ENCODE assay signal across 1 cellular context in the genomic region with DNA sequence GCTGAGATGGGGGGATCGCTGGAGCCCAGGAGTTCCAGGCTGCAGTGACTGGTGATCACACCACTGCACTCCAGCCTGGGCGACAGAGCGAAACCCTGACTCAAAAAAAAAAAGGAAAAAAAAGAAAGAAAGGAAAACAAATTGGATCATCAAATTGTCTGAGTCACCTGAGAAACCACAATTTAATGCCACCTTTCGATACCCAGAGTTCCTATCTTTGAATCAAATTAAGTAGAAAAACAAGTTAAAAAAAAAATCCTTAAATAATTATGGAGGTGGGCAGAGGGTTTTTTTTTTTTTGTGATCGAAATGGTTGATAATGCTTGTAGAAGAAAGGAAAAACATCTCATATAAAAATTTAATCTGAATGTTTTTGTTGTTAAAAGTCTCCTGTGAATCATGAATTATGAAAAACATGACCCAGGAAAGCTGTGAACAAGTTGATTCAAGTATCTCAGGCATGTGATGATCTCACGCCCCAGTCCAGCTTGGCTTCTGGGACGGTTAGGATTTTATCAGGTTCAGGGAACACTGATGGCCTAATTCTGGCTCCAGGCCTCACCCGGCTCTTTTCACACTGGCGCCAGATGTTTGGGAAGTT.
A peak's percentile ranks its signal among the peaks of the same experiment; 100 is the strongest.
TF ChIP-seq lines count a peak whose summit lies in the region.

No MANE protein-coding gene starts in this region.

TF ChIP-seq in HEK293, 187 proteins besides CTCF, POLR2A, EP300 and RAD21 (continued from another document):
- no peak for TF ChIP-seq ZNF214 (tag by site-specific recombination; IDR thresholded peaks at IDR 0.05; ENCODE audit: borderline replicate concordance)
- TF ChIP-seq ZNF335 (tag by site-specific recombination; conservative IDR thresholded peaks at IDR 0.05): 0 out of 2 replicates have a peak, but pooled peaks have one; percentile 29
- TF ChIP-seq ZNF521 (tag by site-specific recombination; IDR thresholded peaks at IDR 0.05): no peak
- TF ChIP-seq, protein P1, sequence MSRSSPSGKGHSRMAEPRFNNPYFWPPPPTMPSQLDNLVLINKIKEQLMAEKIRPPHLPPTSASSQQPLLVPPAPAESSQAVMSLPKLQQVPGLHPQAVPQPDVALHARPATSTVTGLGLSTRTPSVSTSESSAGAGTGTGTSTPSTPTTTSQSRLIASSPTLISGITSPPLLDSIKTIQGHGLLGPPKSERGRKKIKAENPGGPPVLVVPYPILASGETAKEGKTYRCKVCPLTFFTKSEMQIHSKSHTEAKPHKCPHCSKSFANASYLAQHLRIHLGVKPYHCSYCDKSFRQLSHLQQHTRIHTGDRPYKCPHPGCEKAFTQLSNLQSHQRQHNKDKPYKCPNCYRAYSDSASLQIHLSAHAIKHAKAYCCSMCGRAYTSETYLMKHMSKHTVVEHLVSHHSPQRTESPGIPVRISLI (tag by site-specific recombination; IDR thresholded peaks at IDR 0.05): peak; percentile 81
- no peak for TF ChIP-seq GLI4 (tag by site-specific recombination; IDR thresholded peaks at IDR 0.05)
- no peak for TF ChIP-seq ZNF555 (tag by site-specific recombination; conservative IDR thresholded peaks at IDR 0.05)
- TF ChIP-seq ZNF660 (tag by site-specific recombination; IDR thresholded peaks at IDR 0.05): no peak; the same call in 1 of the 2 replicates
- TF ChIP-seq, protein P2, sequence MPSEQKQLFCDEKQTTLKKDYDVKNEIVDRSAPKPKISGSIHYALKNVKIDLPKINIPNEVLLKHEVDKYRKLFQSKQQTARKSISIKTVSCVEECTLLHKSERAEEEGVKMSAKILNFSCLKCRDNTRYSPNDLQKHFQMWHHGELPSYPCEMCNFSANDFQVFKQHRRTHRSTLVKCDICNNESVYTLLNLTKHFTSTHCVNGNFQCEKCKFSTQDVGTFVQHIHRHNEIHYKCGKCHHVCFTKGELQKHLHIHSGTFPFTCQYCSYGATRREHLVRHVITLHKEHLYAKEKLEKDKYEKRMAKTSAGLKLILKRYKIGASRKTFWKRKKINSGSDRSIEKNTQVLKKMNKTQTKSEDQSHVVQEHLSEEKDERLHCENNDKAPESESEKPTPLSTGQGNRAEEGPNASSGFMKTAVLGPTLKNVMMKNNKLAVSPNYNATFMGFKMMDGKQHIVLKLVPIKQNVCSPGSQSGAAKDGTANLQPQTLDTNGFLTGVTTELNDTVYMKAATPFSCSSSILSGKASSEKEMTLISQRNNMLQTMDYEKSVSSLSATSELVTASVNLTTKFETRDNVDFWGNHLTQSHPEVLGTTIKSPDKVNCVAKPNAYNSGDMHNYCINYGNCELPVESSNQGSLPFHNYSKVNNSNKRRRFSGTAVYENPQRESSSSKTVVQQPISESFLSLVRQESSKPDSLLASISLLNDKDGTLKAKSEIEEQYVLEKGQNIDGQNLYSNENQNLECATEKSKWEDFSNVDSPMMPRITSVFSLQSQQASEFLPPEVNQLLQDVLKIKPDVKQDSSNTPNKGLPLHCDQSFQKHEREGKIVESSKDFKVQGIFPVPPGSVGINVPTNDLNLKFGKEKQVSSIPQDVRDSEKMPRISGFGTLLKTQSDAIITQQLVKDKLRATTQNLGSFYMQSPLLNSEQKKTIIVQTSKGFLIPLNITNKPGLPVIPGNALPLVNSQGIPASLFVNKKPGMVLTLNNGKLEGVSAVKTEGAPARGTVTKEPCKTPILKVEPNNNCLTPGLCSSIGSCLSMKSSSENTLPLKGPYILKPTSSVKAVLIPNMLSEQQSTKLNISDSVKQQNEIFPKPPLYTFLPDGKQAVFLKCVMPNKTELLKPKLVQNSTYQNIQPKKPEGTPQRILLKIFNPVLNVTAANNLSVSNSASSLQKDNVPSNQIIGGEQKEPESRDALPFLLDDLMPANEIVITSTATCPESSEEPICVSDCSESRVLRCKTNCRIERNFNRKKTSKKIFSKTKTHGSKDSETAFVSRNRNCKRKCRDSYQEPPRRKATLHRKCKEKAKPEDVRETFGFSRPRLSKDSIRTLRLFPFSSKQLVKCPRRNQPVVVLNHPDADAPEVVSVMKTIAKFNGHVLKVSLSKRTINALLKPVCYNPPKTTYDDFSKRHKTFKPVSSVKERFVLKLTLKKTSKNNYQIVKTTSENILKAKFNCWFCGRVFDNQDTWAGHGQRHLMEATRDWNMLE (tag by site-specific recombination; conservative IDR thresholded peaks at IDR 0.05; ENCODE audit: low read depth): no peak
- TF ChIP-seq ZNF558 (tag by site-specific recombination; IDR thresholded peaks at IDR 0.05): no peak
- TF ChIP-seq KLF8 (tag by site-specific recombination; IDR thresholded peaks at IDR 0.05): 0 out of 2 replicates have a peak, but pooled peaks have one; percentile 25
- TF ChIP-seq ZNF184 (tag by site-specific recombination; IDR thresholded peaks at IDR 0.05): peak; percentile 26; the same call in 1 of the 2 replicates
- no peak for TF ChIP-seq ZNF341 (tag by site-specific recombination; IDR thresholded peaks at IDR 0.05; ENCODE audit: low read depth)
- 0 out of 2 replicates have a peak, but pooled peaks have one; percentile 3 for TF ChIP-seq ZNF654 (tag by site-specific recombination; IDR thresholded peaks at IDR 0.05; ENCODE audit: low read depth)
- TF ChIP-seq, protein P3, sequence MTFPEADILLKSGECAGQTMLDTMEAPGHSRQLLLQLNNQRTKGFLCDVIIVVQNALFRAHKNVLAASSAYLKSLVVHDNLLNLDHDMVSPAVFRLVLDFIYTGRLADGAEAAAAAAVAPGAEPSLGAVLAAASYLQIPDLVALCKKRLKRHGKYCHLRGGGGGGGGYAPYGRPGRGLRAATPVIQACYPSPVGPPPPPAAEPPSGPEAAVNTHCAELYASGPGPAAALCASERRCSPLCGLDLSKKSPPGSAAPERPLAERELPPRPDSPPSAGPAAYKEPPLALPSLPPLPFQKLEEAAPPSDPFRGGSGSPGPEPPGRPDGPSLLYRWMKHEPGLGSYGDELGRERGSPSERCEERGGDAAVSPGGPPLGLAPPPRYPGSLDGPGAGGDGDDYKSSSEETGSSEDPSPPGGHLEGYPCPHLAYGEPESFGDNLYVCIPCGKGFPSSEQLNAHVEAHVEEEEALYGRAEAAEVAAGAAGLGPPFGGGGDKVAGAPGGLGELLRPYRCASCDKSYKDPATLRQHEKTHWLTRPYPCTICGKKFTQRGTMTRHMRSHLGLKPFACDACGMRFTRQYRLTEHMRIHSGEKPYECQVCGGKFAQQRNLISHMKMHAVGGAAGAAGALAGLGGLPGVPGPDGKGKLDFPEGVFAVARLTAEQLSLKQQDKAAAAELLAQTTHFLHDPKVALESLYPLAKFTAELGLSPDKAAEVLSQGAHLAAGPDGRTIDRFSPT (tag by site-specific recombination; IDR thresholded peaks at IDR 0.05): no peak
- no peak for TF ChIP-seq GLI2 (tag by site-specific recombination; IDR thresholded peaks at IDR 0.05; ENCODE audit: borderline replicate concordance, low read depth)
- no peak for TF ChIP-seq ZNF658 (tag by site-specific recombination; IDR thresholded peaks at IDR 0.05)
- TF ChIP-seq ZNF514 (tag by site-specific recombination; IDR thresholded peaks at IDR 0.05): no peak
- no peak for TF ChIP-seq ZIC2 (tag by site-specific recombination; IDR thresholded peaks at IDR 0.05)
- TF ChIP-seq, protein P4, sequence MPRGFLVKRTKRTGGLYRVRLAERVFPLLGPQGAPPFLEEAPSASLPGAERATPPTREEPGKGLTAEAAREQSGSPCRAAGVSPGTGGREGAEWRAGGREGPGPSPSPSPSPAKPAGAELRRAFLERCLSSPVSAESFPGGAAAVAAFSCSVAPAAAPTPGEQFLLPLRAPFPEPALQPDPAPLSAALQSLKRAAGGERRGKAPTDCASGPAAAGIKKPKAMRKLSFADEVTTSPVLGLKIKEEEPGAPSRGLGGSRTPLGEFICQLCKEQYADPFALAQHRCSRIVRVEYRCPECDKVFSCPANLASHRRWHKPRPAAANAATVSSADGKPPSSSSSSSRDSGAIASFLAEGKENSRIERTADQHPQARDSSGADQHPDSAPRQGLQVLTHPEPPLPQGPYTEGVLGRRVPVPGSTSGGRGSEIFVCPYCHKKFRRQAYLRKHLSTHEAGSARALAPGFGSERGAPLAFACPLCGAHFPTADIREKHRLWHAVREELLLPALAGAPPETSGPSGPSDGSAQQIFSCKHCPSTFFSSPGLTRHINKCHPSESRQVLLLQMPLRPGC (tag by site-specific recombination; IDR thresholded peaks at IDR 0.05): no peak; the same call in 1 of the 2 replicates
- TF ChIP-seq, protein P5, sequence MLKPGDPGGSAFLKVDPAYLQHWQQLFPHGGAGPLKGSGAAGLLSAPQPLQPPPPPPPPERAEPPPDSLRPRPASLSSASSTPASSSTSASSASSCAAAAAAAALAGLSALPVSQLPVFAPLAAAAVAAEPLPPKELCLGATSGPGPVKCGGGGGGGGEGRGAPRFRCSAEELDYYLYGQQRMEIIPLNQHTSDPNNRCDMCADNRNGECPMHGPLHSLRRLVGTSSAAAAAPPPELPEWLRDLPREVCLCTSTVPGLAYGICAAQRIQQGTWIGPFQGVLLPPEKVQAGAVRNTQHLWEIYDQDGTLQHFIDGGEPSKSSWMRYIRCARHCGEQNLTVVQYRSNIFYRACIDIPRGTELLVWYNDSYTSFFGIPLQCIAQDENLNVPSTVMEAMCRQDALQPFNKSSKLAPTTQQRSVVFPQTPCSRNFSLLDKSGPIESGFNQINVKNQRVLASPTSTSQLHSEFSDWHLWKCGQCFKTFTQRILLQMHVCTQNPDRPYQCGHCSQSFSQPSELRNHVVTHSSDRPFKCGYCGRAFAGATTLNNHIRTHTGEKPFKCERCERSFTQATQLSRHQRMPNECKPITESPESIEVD (tag by site-specific recombination; IDR thresholded peaks at IDR 0.05): peak; percentile 74
- TF ChIP-seq ZNF24 (tag by site-specific recombination; IDR thresholded peaks at IDR 0.05): no peak
- no peak for TF ChIP-seq ZNF423 (tag by site-specific recombination; IDR thresholded peaks at IDR 0.05)
- TF ChIP-seq, protein P6, sequence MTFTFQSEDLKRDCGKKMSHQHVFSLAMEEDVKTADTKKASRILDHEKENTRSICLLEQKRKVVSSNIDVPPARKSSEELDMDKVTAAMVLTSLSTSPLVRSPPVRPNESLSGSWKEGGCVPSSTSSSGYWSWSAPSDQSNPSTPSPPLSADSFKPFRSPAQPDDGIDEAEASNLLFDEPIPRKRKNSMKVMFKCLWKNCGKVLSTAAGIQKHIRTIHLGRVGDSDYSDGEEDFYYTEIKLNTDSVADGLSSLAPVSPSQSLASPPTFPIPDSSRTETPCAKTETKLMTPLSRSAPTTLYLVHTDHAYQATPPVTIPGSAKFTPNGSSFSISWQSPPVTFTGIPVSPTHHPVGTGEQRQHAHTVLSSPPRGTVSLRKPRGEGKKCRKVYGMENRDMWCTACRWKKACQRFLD (tag by site-specific recombination; IDR thresholded peaks at IDR 0.05): no peak
- no peak for TF ChIP-seq ZNF777 (tag by site-specific recombination; IDR thresholded peaks at IDR 0.05; ENCODE audit: borderline replicate concordance)
- no peak for TF ChIP-seq ZNF121 (tag by site-specific recombination; IDR thresholded peaks at IDR 0.05)
- peak; percentile 67 for TF ChIP-seq ZNF629 (tag by site-specific recombination; IDR thresholded peaks at IDR 0.05)
- no peak for TF ChIP-seq KLF10 (tag by site-specific recombination; IDR thresholded peaks at IDR 0.05)
- TF ChIP-seq ZNF23 (tag by site-specific recombination; IDR thresholded peaks at IDR 0.05; ENCODE audit: borderline replicate concordance): no peak
- no peak for TF ChIP-seq ZFP69B (tag by site-specific recombination; IDR thresholded peaks at IDR 0.05)
- TF ChIP-seq ZNF311 (tag by site-specific recombination; IDR thresholded peaks at IDR 0.05; ENCODE audit: borderline replicate concordance): no peak
- TF ChIP-seq WT1 (tag by site-specific recombination; IDR thresholded peaks at IDR 0.05): no peak
- TF ChIP-seq, protein P7, sequence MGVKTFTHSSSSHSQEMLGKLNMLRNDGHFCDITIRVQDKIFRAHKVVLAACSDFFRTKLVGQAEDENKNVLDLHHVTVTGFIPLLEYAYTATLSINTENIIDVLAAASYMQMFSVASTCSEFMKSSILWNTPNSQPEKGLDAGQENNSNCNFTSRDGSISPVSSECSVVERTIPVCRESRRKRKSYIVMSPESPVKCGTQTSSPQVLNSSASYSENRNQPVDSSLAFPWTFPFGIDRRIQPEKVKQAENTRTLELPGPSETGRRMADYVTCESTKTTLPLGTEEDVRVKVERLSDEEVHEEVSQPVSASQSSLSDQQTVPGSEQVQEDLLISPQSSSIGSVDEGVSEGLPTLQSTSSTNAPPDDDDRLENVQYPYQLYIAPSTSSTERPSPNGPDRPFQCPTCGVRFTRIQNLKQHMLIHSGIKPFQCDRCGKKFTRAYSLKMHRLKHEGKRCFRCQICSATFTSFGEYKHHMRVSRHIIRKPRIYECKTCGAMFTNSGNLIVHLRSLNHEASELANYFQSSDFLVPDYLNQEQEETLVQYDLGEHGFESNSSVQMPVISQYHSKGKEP (tag by site-specific recombination; IDR thresholded peaks at IDR 0.05): no peak
- TF ChIP-seq GLIS2 (tag by site-specific recombination; IDR thresholded peaks at IDR 0.05): no peak
- no peak for TF ChIP-seq ZNF391 (tag by site-specific recombination; IDR thresholded peaks at IDR 0.05; ENCODE audit: borderline replicate concordance, low read depth)
- TF ChIP-seq ZNF19 (tag by site-specific recombination; IDR thresholded peaks at IDR 0.05; ENCODE audit: low read depth): no peak
- 0 out of 2 replicates have a peak, but pooled peaks have one; percentile 33 for TF ChIP-seq ZNF600 (tag by site-specific recombination; IDR thresholded peaks at IDR 0.05)
- no peak for TF ChIP-seq ZNF350 (tag by site-specific recombination; IDR thresholded peaks at IDR 0.05)
- no peak for TF ChIP-seq ZNF239 (tag by site-specific recombination; IDR thresholded peaks at IDR 0.05)
- TF ChIP-seq ZBTB20 (tag by site-specific recombination; IDR thresholded peaks at IDR 0.05): no peak
- TF ChIP-seq ZNF610 (tag by site-specific recombination; IDR thresholded peaks at IDR 0.05; ENCODE audit: borderline replicate concordance): no peak
- TF ChIP-seq, protein P8, sequence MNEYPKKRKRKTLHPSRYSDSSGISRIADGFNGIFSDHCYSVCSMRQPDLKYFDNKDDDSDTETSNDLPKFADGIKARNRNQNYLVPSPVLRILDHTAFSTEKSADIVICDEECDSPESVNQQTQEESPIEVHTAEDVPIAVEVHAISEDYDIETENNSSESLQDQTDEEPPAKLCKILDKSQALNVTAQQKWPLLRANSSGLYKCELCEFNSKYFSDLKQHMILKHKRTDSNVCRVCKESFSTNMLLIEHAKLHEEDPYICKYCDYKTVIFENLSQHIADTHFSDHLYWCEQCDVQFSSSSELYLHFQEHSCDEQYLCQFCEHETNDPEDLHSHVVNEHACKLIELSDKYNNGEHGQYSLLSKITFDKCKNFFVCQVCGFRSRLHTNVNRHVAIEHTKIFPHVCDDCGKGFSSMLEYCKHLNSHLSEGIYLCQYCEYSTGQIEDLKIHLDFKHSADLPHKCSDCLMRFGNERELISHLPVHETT (tag by site-specific recombination; IDR thresholded peaks at IDR 0.05): peak; percentile 35; the same call in 1 of the 2 replicates
- TF ChIP-seq YY2 (tag by site-specific recombination; IDR thresholded peaks at IDR 0.05): no peak
- TF ChIP-seq, protein P9, sequence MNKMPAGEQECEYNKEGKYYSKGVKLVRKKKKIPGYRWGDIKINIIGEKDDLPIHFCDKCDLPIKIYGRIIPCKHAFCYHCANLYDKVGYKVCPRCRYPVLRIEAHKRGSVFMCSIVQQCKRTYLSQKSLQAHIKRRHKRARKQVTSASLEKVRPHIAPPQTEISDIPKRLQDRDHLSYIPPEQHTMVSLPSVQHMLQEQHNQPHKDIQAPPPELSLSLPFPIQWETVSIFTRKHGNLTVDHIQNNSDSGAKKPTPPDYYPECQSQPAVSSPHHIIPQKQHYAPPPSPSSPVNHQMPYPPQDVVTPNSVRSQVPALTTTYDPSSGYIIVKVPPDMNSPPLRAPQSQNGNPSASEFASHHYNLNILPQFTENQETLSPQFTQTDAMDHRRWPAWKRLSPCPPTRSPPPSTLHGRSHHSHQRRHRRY (tag by site-specific recombination; IDR thresholded peaks at IDR 0.05): no peak
- TF ChIP-seq ZNF416 (tag by site-specific recombination; IDR thresholded peaks at IDR 0.05): no peak
- no peak for TF ChIP-seq KLF7 (tag by site-specific recombination; IDR thresholded peaks at IDR 0.05; ENCODE audit: borderline replicate concordance)
